Comparison of ENCODE assay signal across 1 cellular context in the genomic region with DNA sequence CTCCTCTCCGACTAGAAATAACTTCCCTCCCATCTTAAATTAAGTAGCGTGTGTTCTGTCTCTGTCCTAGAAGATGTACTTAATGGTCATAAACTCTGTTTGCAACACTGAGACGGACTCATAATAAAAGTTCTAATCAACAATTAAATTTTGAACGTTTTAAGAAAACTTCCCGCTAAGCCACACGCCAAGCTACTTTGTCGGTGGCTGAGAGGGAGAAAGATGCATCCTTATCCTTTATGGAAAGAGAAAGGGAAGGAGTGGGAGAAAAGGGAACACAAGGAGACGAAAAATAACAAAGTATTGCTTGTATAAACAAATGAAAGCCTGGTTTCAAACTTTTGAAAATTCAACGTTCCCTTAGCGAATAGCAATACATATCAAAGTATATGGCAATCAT.
A peak's percentile ranks its signal among the peaks of the same experiment; 100 is the strongest.
TF ChIP-seq lines count a peak whose summit lies in the region.

No MANE protein-coding gene starts in this region.

TF ChIP-seq in K562, 482 proteins besides CTCF, POLR2A, EP300 and RAD21 (continued from another document):
- TF ChIP-seq MYC (IDR thresholded peaks at IDR 0.05; ENCODE audit: low read depth, low read length) (no peak), MYC (CRISPR knock-in tag; IDR thresholded peaks at IDR 0.05; ENCODE audit: borderline replicate concordance, low read depth) (no peak), ZNF184 (CRISPR knock-in tag; IDR thresholded peaks at IDR 0.05) (peak; percentile 79; the same call in 1 of the 2 replicates)
